10 cellular contexts compared by ENCODE assay signal in genomic region chr10:132341781-132342180, GRCh38.
"Had no signal": no experiment of that assay in that cellular context is flagged by ENCODE, and none has a peak within 500 bp of the region (broad histone marks: within the 10 kb centered on the region; RNA-seq: fewer than 3 reads in every experiment).

No MANE protein-coding gene starts in this region.

- DNase-seq: GM23248, GOT3, H7, HFFc6, KBM-7 had no signal

- H3K9ac ChIP-seq: GM23248, KMS-11 had no signal

- H3K36me3 ChIP-seq: HAP-1 had no signal

- H3K9me3 ChIP-seq: HAP-1 had no signal

- H3K4me3 ChIP-seq: GM23248, HAP-1 had no signal

- ATAC-seq: HCT116, HepG2 had no signal

- H3K4me2 ChIP-seq: KMS-11 had no signal

- H2AFZ ChIP-seq: GM23248 had no signal

- H3K27ac ChIP-seq: GM23248, HL-60, KMS-11 had no signal
